Comparison of ENCODE assay signal across 8 cellular contexts in genomic region chr5:142151436-142152382, GRCh38. TPM values are rescaled to one million over a fixed set of nuclear protein-coding genes. Genes with fewer than 3 reads are reported as not detected.
A peak's percentile ranks its signal among the peaks of the same experiment; 100 is the strongest.
DNase-seq lines count a peak whose midpoint lies in the region; ATAC-seq lines count a peak whose summit lies in the region.

No MANE protein-coding gene starts in this region.

- no peak overlapping the region for H3K4me3 Mint-ChIP-seq in CD4-positive, alpha-beta memory T cell

- H3K4me1 Mint-ChIP-seq in CD4-positive, alpha-beta memory T cell, result peaks cover 0 to 6% (median 4%) of the 10 kb centered on the region in 4 donors

- peaks cover 34 to 53% of the 10 kb centered on the region in 2 donors for H3K36me3 Mint-ChIP-seq in CD4-positive, alpha-beta memory T cell

- no peaks in the 10 kb centered on the region for H3K9me3 ChIP-seq in CD4-positive, alpha-beta memory T cell (ENCODE audit: control insufficient read depth in 1 of 2, low read length in 2 of 2)

- POLR2A ChIA-PET in CD4-positive, alpha-beta memory T cell (lab: Charles Lee; ENCODE audit: partially characterized antibody), result no interaction called here

- H3K36me3 ChIP-seq in CD4-positive, alpha-beta memory T cell (ENCODE audit: insufficient read depth, low read length), result peaks cover 48% of the 10 kb centered on the region

- H3K9me3 Mint-ChIP-seq in CD4-positive, alpha-beta memory T cell, result peaks cover 0 to 3% (median 0%) of the 10 kb centered on the region in 8 donors

- H3K27ac ChIP-seq in CD4-positive, alpha-beta memory T cell (ENCODE audit: low read depth, low read length), result no peak overlapping the region

- CTCF ChIA-PET in CD4-positive, alpha-beta memory T cell (lab: Charles Lee; ENCODE audit: partially characterized antibody), result interaction anchor here (0.7 to 16.3 kb wide), 21 partner anchors 9 to 736 kb away, joined by 3 to 369 read pairs (median 5); no protein-coding TSS in a partner anchor

- intact Hi-C loops in CD4-positive, alpha-beta memory T cell (cut with micrococcal nuclease), result loop anchor here (1.0 to 10.0 kb wide), 8 partner anchors 71 to 716 kb away; partner anchors contain the start of gene SPRY4

- ATAC-seq in GM19455 (IDR thresholded peaks at IDR 0.05; ENCODE audit: unreplicated experiment) (no peak), HG03342 (IDR thresholded peaks at IDR 0.05; ENCODE audit: unreplicated experiment) (no peak)

- DNase-seq in CD4-positive, alpha-beta memory T cell, result peak; percentile 56 to 65 (median 61)
- DNase-seq in HK-2 (ENCODE audit: unreplicated experiment) (peak; percentile 17), RKO (ENCODE audit: low spot score) (peak; percentile 85), glomerular endothelial cell (ENCODE audit: extremely low read depth, low read depth, low spot score) (peak; percentile 80), renal cortical epithelial cell (ENCODE audit: low read depth) (peak; percentile 73)
- DNase-seq in activated gamma-delta T cell treated with anti-CD3 and anti-CD28 coated beads, Interleukin-2, amount 50 U/mL, for 16 hours (ENCODE audit: low read depth), result peak; percentile 33

- peak overlapping the region in 2 of 7 donors; percentile 28 to 61 for H3K27ac Mint-ChIP-seq in CD4-positive, alpha-beta memory T cell

- no peaks in the 10 kb centered on the region for H3K27me3 Mint-ChIP-seq in CD4-positive, alpha-beta memory T cell

- H3K4me1 ChIP-seq in CD4-positive, alpha-beta memory T cell (ENCODE audit: insufficient read depth, low read length), result no peaks in the 10 kb centered on the region

- H3K27me3 ChIP-seq in CD4-positive, alpha-beta memory T cell (ENCODE audit: insufficient read depth, low read length), result no peaks in the 10 kb centered on the region

- no peak overlapping the region for H3K4me3 ChIP-seq in CD4-positive, alpha-beta memory T cell (ENCODE audit: low read length in 2 of 2)

RNA-seq across cellular contexts. Expression of gene NDFIP1, which starts 43.1 kb away (rescaled TPM):
- 10 to 100 TPM; 73.8 to 78.4 TPM for total RNA-seq in CD4-positive, alpha-beta memory T cell
- polyA plus RNA-seq in CD4-positive, alpha-beta memory T cell, result 10 to 100 TPM; 70.0 to 98.3 TPM
- total RNA-seq in glomerular endothelial cell (55.2 and 56.0 TPM in 2 replicates), renal cortical epithelial cell (63.2 and 126 TPM in 2 replicates)

Comparison
In these comparisons a context has a peak if more than half of its experiments do, and no peak if none do; other contexts are left out.
1. DNase-seq: peak in every context shown above with its lines; median percentile 85 in RKO; 80 in glomerular endothelial cell; 73 in renal cortical epithelial cell; 61 in CD4-positive, alpha-beta memory T cell; 33 in activated gamma-delta T cell treated with anti-CD3 and anti-CD28 coated beads, Interleukin-2, amount 50 U/mL, for 16 hours; 17 in HK-2.